Comparison of ENCODE assay signal across 17 cellular contexts in genomic region chr4:57132746-57133142, GRCh38. TPM values are rescaled to one million over a fixed set of nuclear protein-coding genes. Genes with fewer than 3 reads are reported as not detected.
DNase-seq lines count a peak whose midpoint lies in the region; ATAC-seq, FAIRE-seq and TF ChIP-seq lines count a peak whose summit lies in the region.
"Had no signal": no experiment of that assay in that cellular context is flagged by ENCODE, and none has a peak within 500 bp of the region (broad histone marks: within the 10 kb centered on the region; RNA-seq: fewer than 3 reads in every experiment).

No MANE protein-coding gene starts in this region.

- peak overlapping the region in 1 of 2 experiments; percentile 17; a peak in 2 of 4 replicates for H3K27ac ChIP-seq in SK-N-SH (ENCODE audit: low read depth in 2 of 2, low read length in 1 of 2)
- no peak overlapping the region for H3K27ac ChIP-seq in astrocyte (ENCODE audit: low read depth, low read length)
- no peak overlapping the region for H3K27ac ChIP-seq in neuronal stem cell (replicated peaks; ENCODE audit: low read length)

- H3K36me3 ChIP-seq in SK-N-SH (replicated peaks in 1 of 2; ENCODE audit: control insufficient read depth in 1 of 2, insufficient read depth in 2 of 2, low read length in 1 of 2) (no peaks in the 10 kb centered on the region), astrocyte (ENCODE audit: insufficient read depth, low read length) (no peaks in the 10 kb centered on the region), neuronal stem cell (replicated peaks in 1 of 2; ENCODE audit: control insufficient read depth in 2 of 2, insufficient read depth in 2 of 2, low read length in 2 of 2) (no peaks in the 10 kb centered on the region)

- H2AFZ ChIP-seq in SK-N-SH (ENCODE audit: low read depth) (no peak overlapping the region), astrocyte (ENCODE audit: low read depth, low read length) (no peak overlapping the region), neuronal stem cell (ENCODE audit: low read length) (no peak overlapping the region)

- TF ChIP-seq CTCF in SK-N-SH (IDR thresholded peaks at IDR 0.05): no peak
- no peak for TF ChIP-seq CTCF in astrocyte (IDR thresholded peaks at IDR 0.05; ENCODE audit: insufficient read depth, low read depth, low read length)

- peaks cover 7 to 10% of the 10 kb centered on the region in 2 experiments; a peak in 2 of 4 replicates for H3K4me1 ChIP-seq in SK-N-SH (ENCODE audit: control insufficient read depth in 1 of 2, insufficient read depth in 2 of 2, low read depth in 1 of 2, low read length in 1 of 2)
- peaks cover 27% of the 10 kb centered on the region for H3K4me1 ChIP-seq in astrocyte (ENCODE audit: insufficient read depth, low read length)
- peaks cover 0 to 4% of the 10 kb centered on the region in 2 donors for H3K4me1 ChIP-seq in neuronal stem cell (ENCODE audit: control insufficient read depth in 2 of 2, insufficient read depth in 1 of 2, low read depth in 1 of 2, low read length in 2 of 2)

- H3K27ac Mint-ChIP-seq in astrocyte (ENCODE audit: unreplicated experiment): peak overlapping the region; percentile 50
- H3K27ac Mint-ChIP-seq: CD4-positive, alpha-beta T cell had no signal

- no peak overlapping the region for H2BK15ac ChIP-seq in neuronal stem cell (ENCODE audit: low read length)

- H3K4me1 Mint-ChIP-seq in astrocyte (ENCODE audit: low read depth, unreplicated experiment): peaks cover 44% of the 10 kb centered on the region

- no peaks in the 10 kb centered on the region for H3K79me1 ChIP-seq in neuronal stem cell (ENCODE audit: low read depth, low read length)

- no peak for DNase-seq in SK-N-SH
- DNase-seq in astrocyte (ENCODE audit: low read depth): no peak
- DNase-seq in kidney tubule cell (ENCODE audit: low spot score): peak; percentile 86
- DNase-seq in T1000 (lab: John Stamatoyannopoulos, UW): no peak
- no peak for DNase-seq in neuronal stem cell (ENCODE audit: low spot score)
- DNase-seq in NCI-H1105 treated with DMSO at 0.1 percent for 48 hours (lab: John Stamatoyannopoulos, UW): no peak
- DNase-seq in midbrain (lab: John Stamatoyannopoulos, UW): no peak
- DNase-seq: CD4-positive, alpha-beta T cell; MM.1S; NCI-H187; NK-92 treated with Interleukin-12 subunit alpha and Interleukin-12 subunit beta, amount 100 ng/mL, for 24 hours; OCI-M1; RPMI8226 had no signal

- H4K20me1 ChIP-seq in SK-N-SH (ENCODE audit: insufficient read depth) (no peaks in the 10 kb centered on the region), astrocyte (ENCODE audit: insufficient read depth, low read length) (no peaks in the 10 kb centered on the region)

- TF ChIP-seq EP300 in SK-N-SH (IDR thresholded peaks at IDR 0.05; ENCODE audit: borderline replicate concordance in 1 of 2, low read depth in 1 of 2, low read length in 1 of 2): no peak

- H3K9ac ChIP-seq in SK-N-SH: no peak overlapping the region
- no peak overlapping the region for H3K9ac ChIP-seq in astrocyte (ENCODE audit: low read length)
- H3K9ac ChIP-seq in neuronal stem cell (ENCODE audit: low read depth, low read length, poor library complexity): no peak overlapping the region

- H4K8ac ChIP-seq in neuronal stem cell (ENCODE audit: low read depth, low read length): no peak overlapping the region

- H3K9me2 ChIP-seq in SK-N-SH: no peaks in the 10 kb centered on the region

- peak overlapping the region; percentile 41 for H3K4me2 ChIP-seq in SK-N-SH
- no peak overlapping the region for H3K4me2 ChIP-seq in astrocyte (ENCODE audit: low read length)
- H3K4me2 ChIP-seq in neuronal stem cell (ENCODE audit: insufficient read depth, low read length, poor library complexity, severe bottlenecking): no peak overlapping the region

- no peak overlapping the region for H3K14ac ChIP-seq in neuronal stem cell (ENCODE audit: low read length)

- peaks cover 12% of the 10 kb centered on the region for H3K9me3 Mint-ChIP-seq in astrocyte (ENCODE audit: unreplicated experiment)

- no peak overlapping the region for H2AK5ac ChIP-seq in neuronal stem cell (ENCODE audit: low read depth, low read length)

- no peaks in the 10 kb centered on the region for H3K27me3 Mint-ChIP-seq in astrocyte (ENCODE audit: low read depth, unreplicated experiment)

- CTCF ChIA-PET in SK-N-SH (lab: Yijun Ruan, JAX): interaction anchor here (1.3 to 1.8 kb wide), 2 partner anchors 31 to 94 kb away, joined by 3 to 7 read pairs; no protein-coding TSS in a partner anchor

- H2BK5ac ChIP-seq in neuronal stem cell (ENCODE audit: low read length): no peak overlapping the region

- no peak for TF ChIP-seq RAD21 in SK-N-SH (IDR thresholded peaks at IDR 0.05; ENCODE audit: low read length)

- H3K79me2 ChIP-seq in SK-N-SH (ENCODE audit: insufficient read depth) (no peaks in the 10 kb centered on the region), astrocyte (ENCODE audit: insufficient read depth, low read length) (no peaks in the 10 kb centered on the region)

- H3K4ac ChIP-seq in neuronal stem cell (ENCODE audit: low read length): no peak overlapping the region

- no peak for ATAC-seq in SK-N-SH treated with all-trans-retinoic acid at 6 μM for 48 hours

- WGBS in SK-N-SH (ENCODE audit: low lambda C conversion rate): 26% methylated on average over 2 of the region's 2 CpGs
- no CpG with 5 or more reads among the region's 2 CpGs for WGBS in neuronal stem cell (ENCODE audit: extremely low coverage in 2 of 2, insufficient read length in 2 of 2, insufficient replicate concordance in 1 of 2), 2 donors

- H3K4me3 ChIP-seq in SK-N-SH (ENCODE audit: low read depth in 2 of 2, low read length in 1 of 2) (no peak overlapping the region), astrocyte (ENCODE audit: insufficient read depth, low read depth, low read length) (no peak overlapping the region), neuronal stem cell (ENCODE audit: low read length in 2 of 2) (no peak overlapping the region)

- H3K18ac ChIP-seq in neuronal stem cell (ENCODE audit: low read length): no peak overlapping the region

- H2BK120ac ChIP-seq in neuronal stem cell (ENCODE audit: low read depth, low read length): no peak overlapping the region

- no peak for FAIRE-seq in astrocyte (lab: Jason Lieb, UNC)
- FAIRE-seq: A204.1, D721Med, H54 had no signal

- H3K4me3 Mint-ChIP-seq in astrocyte (ENCODE audit: unreplicated experiment): no peak overlapping the region
- H3K4me3 Mint-ChIP-seq: CD4-positive, alpha-beta T cell had no signal

- H2BK12ac ChIP-seq in neuronal stem cell (ENCODE audit: low read length): no peak overlapping the region

- H4K91ac ChIP-seq in neuronal stem cell (ENCODE audit: low read depth, low read length, poor library complexity): no peak overlapping the region

- no peak overlapping the region for H3K23ac ChIP-seq in neuronal stem cell (ENCODE audit: low read depth, low read length, poor library complexity)

- H3K36me3 Mint-ChIP-seq in astrocyte (ENCODE audit: low read depth, unreplicated experiment): peaks cover 3% of the 10 kb centered on the region

- POLR2A ChIA-PET in SK-N-SH (lab: Yijun Ruan, JAX): no interaction called here

- H3F3A ChIP-seq in SK-N-SH (replicated peaks; ENCODE audit: insufficient read depth): peaks cover 16% of the 10 kb centered on the region

- no peaks in the 10 kb centered on the region for H3K9me3 ChIP-seq in SK-N-SH
- peaks cover 2% of the 10 kb centered on the region for H3K9me3 ChIP-seq in astrocyte (ENCODE audit: insufficient read depth, low read depth, low read length)
- peaks cover 2% of the 10 kb centered on the region in 2 donors for H3K9me3 ChIP-seq in neuronal stem cell (replicated peaks in 1 of 2; ENCODE audit: control insufficient read depth in 2 of 2, insufficient read depth in 1 of 2, low read depth in 1 of 2, low read length in 2 of 2)

- H3K27me3 ChIP-seq in SK-N-SH (ENCODE audit: insufficient read depth) (no peaks in the 10 kb centered on the region), astrocyte (ENCODE audit: insufficient read depth, low read length) (no peaks in the 10 kb centered on the region), neuronal stem cell (ENCODE audit: control insufficient read depth in 3 of 3, insufficient read depth in 3 of 3, low read depth in 1 of 3, low read length in 3 of 3) (peaks cover 0 to 2% (median 0%) of the 10 kb centered on the region in 3 experiments)

TF ChIP-seq in SK-N-SH, 30 proteins besides CTCF, POLR2A, EP300 and RAD21 (continues in another document):
- TF ChIP-seq SMC3 (IDR thresholded peaks at IDR 0.05; ENCODE audit: low read depth, low read length): no peak

TF ChIP-seq in SK-N-SH treated with all-trans-retinoic acid at 6 μM for 48 hours, 23 proteins besides CTCF, POLR2A, EP300 and RAD21:
- no peak for TF ChIP-seq BACH2 (CRISPR knock-in tag; IDR thresholded peaks at IDR 0.05; ENCODE audit: borderline replicate concordance)
- TF ChIP-seq ZFP30 (CRISPR knock-in tag; IDR thresholded peaks at IDR 0.05): no peak

RNA-seq across cellular contexts. Expression of gene IGFBP7, which starts 22.6 kb away (rescaled TPM):
- 0.38 and 0.71 TPM in 2 replicates for polyA plus RNA-seq in SK-N-SH (2012; rRNA removed)
- 0.39 and 0.67 TPM in 2 replicates for polyA plus RNA-seq in SK-N-SH (2012; cell fraction: cytosol; rRNA removed)
- 0.77 and 1.4 TPM in 2 replicates for polyA plus RNA-seq in SK-N-SH (2012; cell fraction: nucleus; rRNA removed)
- 930 and 1,304 TPM in 2 replicates for total RNA-seq in astrocyte
- polyA plus RNA-seq in neuronal stem cell (2013, experiment 1 of 2): 3.3 TPM
- polyA plus RNA-seq in neuronal stem cell (2013, experiment 2 of 2): 3.1 TPM
